ENCODE assay signal across 1 cellular context in the genomic region with DNA sequence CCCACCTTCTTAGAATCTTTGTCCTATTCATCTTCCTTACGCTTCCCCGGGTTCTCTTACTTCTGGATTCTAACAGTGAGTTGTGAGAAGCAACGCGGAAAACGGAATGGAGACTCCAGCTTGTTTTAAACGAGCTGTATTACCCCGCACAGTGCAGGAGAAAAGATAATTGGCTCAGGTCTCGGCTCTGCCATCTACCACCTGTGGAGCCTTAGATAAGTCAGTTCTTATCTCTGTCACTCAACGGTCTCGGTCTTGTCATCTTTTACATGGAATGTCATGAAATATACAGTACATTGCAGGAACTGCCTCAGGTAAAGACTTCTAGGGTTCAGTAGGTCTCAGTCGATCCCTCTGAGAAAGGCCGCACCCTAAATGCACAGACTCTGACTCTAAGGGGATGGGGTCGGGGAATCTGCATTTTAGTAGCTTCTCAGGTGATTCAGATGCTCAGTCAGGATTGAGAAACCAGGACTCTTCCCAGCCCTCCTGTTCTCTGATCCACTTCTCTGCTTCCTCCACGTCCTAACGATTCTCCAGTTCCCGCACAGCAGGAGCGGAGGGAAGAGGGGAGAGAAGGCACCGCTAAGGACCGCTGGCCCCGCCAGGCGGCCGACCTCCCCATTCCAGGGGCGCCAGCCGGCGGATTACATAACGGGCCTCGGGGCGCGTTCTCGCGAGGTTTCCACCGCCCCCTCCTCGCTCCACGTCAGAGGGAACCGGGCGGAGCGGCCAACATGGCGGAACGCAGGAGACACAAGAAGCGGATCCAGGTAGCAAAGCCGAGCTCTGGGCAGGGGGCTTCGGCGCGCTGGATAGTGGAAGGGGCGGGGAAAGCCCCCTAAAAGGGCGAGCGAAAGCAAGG.
TF ChIP-seq lines count a peak whose summit lies in the region.

A gene with protein sequence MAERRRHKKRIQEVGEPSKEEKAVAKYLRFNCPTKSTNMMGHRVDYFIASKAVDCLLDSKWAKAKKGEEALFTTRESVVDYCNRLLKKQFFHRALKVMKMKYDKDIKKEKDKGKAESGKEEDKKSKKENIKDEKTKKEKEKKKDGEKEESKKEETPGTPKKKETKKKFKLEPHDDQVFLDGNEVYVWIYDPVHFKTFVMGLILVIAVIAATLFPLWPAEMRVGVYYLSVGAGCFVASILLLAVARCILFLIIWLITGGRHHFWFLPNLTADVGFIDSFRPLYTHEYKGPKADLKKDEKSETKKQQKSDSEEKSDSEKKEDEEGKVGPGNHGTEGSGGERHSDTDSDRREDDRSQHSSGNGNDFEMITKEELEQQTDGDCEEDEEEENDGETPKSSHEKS (plus strand): TSS at position 722 of the 865 bp plus-strand sequence. CDS start 16 bp downstream, at position 738.

TF ChIP-seq in WTC11, 78 proteins besides CTCF, POLR2A, EP300 and RAD21 (continued from another document and continues in another):
- TF ChIP-seq, protein P1, sequence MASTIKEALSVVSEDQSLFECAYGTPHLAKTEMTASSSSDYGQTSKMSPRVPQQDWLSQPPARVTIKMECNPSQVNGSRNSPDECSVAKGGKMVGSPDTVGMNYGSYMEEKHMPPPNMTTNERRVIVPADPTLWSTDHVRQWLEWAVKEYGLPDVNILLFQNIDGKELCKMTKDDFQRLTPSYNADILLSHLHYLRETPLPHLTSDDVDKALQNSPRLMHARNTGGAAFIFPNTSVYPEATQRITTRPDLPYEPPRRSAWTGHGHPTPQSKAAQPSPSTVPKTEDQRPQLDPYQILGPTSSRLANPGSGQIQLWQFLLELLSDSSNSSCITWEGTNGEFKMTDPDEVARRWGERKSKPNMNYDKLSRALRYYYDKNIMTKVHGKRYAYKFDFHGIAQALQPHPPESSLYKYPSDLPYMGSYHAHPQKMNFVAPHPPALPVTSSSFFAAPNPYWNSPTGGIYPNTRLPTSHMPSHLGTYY (CRISPR knock-in tag; IDR thresholded peaks at IDR 0.05) = no peak
- TF ChIP-seq TCF7 (CRISPR knock-in tag; IDR thresholded peaks at IDR 0.05; ENCODE audit: low read depth) (no peak), OVOL2 (CRISPR knock-in tag; IDR thresholded peaks at IDR 0.05; ENCODE audit: borderline replicate concordance) (no peak), ZNF263 (CRISPR knock-in tag; IDR thresholded peaks at IDR 0.05; ENCODE audit: low read depth) (no peak), GTF2I (CRISPR knock-in tag; conservative IDR thresholded peaks at IDR 0.05) (no peak), ZNF416 (CRISPR knock-in tag; IDR thresholded peaks at IDR 0.05) (no peak), JAZF1 (CRISPR knock-in tag; IDR thresholded peaks at IDR 0.05) (no peak), ZNF219 (CRISPR knock-in tag; IDR thresholded peaks at IDR 0.05; ENCODE audit: borderline replicate concordance) (no peak), PRRX2 (CRISPR knock-in tag; IDR thresholded peaks at IDR 0.05) (no peak), TP53 (CRISPR knock-in tag; IDR thresholded peaks at IDR 0.05) (no peak), ATF1 (CRISPR knock-in tag; IDR thresholded peaks at IDR 0.05) (no peak), RELA (CRISPR knock-in tag; IDR thresholded peaks at IDR 0.05; ENCODE audit: borderline replicate concordance) (no peak; the same call in 1 of the 2 replicates), GABPB1 (CRISPR knock-in tag; IDR thresholded peaks at IDR 0.05) (peak; percentile 57; the same call in 1 of the 2 replicates)
- TF ChIP-seq, protein P2, sequence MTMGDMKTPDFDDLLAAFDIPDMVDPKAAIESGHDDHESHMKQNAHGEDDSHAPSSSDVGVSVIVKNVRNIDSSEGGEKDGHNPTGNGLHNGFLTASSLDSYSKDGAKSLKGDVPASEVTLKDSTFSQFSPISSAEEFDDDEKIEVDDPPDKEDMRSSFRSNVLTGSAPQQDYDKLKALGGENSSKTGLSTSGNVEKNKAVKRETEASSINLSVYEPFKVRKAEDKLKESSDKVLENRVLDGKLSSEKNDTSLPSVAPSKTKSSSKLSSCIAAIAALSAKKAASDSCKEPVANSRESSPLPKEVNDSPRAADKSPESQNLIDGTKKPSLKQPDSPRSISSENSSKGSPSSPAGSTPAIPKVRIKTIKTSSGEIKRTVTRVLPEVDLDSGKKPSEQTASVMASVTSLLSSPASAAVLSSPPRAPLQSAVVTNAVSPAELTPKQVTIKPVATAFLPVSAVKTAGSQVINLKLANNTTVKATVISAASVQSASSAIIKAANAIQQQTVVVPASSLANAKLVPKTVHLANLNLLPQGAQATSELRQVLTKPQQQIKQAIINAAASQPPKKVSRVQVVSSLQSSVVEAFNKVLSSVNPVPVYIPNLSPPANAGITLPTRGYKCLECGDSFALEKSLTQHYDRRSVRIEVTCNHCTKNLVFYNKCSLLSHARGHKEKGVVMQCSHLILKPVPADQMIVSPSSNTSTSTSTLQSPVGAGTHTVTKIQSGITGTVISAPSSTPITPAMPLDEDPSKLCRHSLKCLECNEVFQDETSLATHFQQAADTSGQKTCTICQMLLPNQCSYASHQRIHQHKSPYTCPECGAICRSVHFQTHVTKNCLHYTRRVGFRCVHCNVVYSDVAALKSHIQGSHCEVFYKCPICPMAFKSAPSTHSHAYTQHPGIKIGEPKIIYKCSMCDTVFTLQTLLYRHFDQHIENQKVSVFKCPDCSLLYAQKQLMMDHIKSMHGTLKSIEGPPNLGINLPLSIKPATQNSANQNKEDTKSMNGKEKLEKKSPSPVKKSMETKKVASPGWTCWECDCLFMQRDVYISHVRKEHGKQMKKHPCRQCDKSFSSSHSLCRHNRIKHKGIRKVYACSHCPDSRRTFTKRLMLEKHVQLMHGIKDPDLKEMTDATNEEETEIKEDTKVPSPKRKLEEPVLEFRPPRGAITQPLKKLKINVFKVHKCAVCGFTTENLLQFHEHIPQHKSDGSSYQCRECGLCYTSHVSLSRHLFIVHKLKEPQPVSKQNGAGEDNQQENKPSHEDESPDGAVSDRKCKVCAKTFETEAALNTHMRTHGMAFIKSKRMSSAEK (CRISPR knock-in tag; IDR thresholded peaks at IDR 0.05; ENCODE audit: borderline replicate concordance) = no peak
- TF ChIP-seq, protein P3, sequence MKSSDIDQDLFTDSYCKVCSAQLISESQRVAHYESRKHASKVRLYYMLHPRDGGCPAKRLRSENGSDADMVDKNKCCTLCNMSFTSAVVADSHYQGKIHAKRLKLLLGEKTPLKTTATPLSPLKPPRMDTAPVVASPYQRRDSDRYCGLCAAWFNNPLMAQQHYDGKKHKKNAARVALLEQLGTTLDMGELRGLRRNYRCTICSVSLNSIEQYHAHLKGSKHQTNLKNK (CRISPR knock-in tag; IDR thresholded peaks at IDR 0.05) = no peak
- TF ChIP-seq, protein P4, sequence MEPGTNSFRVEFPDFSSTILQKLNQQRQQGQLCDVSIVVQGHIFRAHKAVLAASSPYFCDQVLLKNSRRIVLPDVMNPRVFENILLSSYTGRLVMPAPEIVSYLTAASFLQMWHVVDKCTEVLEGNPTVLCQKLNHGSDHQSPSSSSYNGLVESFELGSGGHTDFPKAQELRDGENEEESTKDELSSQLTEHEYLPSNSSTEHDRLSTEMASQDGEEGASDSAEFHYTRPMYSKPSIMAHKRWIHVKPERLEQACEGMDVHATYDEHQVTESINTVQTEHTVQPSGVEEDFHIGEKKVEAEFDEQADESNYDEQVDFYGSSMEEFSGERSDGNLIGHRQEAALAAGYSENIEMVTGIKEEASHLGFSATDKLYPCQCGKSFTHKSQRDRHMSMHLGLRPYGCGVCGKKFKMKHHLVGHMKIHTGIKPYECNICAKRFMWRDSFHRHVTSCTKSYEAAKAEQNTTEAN (CRISPR knock-in tag; IDR thresholded peaks at IDR 0.05) = no peak
- TF ChIP-seq, protein P5, sequence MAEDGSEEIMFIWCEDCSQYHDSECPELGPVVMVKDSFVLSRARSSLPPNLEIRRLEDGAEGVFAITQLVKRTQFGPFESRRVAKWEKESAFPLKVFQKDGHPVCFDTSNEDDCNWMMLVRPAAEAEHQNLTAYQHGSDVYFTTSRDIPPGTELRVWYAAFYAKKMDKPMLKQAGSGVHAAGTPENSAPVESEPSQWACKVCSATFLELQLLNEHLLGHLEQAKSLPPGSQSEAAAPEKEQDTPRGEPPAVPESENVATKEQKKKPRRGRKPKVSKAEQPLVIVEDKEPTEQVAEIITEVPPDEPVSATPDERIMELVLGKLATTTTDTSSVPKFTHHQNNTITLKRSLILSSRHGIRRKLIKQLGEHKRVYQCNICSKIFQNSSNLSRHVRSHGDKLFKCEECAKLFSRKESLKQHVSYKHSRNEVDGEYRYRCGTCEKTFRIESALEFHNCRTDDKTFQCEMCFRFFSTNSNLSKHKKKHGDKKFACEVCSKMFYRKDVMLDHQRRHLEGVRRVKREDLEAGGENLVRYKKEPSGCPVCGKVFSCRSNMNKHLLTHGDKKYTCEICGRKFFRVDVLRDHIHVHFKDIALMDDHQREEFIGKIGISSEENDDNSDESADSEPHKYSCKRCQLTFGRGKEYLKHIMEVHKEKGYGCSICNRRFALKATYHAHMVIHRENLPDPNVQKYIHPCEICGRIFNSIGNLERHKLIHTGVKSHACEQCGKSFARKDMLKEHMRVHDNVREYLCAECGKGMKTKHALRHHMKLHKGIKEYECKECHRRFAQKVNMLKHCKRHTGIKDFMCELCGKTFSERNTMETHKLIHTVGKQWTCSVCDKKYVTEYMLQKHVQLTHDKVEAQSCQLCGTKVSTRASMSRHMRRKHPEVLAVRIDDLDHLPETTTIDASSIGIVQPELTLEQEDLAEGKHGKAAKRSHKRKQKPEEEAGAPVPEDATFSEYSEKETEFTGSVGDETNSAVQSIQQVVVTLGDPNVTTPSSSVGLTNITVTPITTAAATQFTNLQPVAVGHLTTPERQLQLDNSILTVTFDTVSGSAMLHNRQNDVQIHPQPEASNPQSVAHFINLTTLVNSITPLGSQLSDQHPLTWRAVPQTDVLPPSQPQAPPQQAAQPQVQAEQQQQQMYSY (CRISPR knock-in tag; IDR thresholded peaks at IDR 0.05) = no peak
- TF ChIP-seq, protein P6, sequence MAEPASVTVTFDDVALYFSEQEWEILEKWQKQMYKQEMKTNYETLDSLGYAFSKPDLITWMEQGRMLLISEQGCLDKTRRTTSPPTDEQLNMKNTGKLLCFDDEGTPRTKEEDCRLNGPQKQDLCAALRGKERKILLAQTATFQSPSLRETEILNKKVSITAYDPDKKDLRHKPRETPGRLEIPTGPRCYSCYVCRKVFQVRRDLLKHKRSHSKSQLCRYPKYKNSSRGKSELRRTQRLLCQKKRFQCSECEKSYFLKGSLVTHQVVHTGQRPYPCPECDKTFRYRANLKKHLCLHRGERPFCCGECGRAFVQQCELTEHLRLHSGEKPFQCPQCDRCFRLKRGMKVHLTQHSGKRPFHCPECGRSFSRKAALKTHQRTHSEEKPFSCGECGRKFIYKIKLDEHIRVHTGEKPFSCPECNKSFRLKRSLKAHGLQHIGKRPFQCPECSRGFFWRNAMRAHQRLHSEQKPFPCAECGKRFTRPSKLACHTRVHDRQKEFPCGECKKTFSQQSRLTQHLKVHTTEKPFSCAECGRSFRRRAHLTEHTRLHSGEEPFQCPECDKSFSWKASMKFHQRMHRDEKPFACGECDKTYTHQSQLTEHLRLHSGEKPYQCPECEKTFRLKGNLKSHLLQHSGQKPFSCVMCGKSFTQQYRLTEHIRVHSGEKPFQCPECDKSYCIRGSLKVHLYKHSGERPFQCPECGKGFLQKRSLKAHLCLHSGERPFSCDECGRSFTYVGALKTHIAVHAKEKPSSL (CRISPR knock-in tag; conservative IDR thresholded peaks at IDR 0.05) = no peak
- TF ChIP-seq, protein P7, sequence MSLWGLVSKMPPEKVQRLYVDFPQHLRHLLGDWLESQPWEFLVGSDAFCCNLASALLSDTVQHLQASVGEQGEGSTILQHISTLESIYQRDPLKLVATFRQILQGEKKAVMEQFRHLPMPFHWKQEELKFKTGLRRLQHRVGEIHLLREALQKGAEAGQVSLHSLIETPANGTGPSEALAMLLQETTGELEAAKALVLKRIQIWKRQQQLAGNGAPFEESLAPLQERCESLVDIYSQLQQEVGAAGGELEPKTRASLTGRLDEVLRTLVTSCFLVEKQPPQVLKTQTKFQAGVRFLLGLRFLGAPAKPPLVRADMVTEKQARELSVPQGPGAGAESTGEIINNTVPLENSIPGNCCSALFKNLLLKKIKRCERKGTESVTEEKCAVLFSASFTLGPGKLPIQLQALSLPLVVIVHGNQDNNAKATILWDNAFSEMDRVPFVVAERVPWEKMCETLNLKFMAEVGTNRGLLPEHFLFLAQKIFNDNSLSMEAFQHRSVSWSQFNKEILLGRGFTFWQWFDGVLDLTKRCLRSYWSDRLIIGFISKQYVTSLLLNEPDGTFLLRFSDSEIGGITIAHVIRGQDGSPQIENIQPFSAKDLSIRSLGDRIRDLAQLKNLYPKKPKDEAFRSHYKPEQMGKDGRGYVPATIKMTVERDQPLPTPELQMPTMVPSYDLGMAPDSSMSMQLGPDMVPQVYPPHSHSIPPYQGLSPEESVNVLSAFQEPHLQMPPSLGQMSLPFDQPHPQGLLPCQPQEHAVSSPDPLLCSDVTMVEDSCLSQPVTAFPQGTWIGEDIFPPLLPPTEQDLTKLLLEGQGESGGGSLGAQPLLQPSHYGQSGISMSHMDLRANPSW (CRISPR knock-in tag; conservative IDR thresholded peaks at IDR 0.05; ENCODE audit: low read depth) = no peak
- TF ChIP-seq, protein P8, sequence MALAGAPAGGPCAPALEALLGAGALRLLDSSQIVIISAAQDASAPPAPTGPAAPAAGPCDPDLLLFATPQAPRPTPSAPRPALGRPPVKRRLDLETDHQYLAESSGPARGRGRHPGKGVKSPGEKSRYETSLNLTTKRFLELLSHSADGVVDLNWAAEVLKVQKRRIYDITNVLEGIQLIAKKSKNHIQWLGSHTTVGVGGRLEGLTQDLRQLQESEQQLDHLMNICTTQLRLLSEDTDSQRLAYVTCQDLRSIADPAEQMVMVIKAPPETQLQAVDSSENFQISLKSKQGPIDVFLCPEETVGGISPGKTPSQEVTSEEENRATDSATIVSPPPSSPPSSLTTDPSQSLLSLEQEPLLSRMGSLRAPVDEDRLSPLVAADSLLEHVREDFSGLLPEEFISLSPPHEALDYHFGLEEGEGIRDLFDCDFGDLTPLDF (CRISPR knock-in tag; IDR thresholded peaks at IDR 0.05) = no peak
- TF ChIP-seq, protein P9, sequence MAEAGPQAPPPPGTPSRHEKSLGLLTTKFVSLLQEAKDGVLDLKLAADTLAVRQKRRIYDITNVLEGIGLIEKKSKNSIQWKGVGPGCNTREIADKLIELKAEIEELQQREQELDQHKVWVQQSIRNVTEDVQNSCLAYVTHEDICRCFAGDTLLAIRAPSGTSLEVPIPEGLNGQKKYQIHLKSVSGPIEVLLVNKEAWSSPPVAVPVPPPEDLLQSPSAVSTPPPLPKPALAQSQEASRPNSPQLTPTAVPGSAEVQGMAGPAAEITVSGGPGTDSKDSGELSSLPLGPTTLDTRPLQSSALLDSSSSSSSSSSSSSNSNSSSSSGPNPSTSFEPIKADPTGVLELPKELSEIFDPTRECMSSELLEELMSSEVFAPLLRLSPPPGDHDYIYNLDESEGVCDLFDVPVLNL (CRISPR knock-in tag; IDR thresholded peaks at IDR 0.05; ENCODE audit: borderline replicate concordance, low read depth) = no peak
